39 cellular contexts compared by ENCODE assay signal in the genomic region with DNA sequence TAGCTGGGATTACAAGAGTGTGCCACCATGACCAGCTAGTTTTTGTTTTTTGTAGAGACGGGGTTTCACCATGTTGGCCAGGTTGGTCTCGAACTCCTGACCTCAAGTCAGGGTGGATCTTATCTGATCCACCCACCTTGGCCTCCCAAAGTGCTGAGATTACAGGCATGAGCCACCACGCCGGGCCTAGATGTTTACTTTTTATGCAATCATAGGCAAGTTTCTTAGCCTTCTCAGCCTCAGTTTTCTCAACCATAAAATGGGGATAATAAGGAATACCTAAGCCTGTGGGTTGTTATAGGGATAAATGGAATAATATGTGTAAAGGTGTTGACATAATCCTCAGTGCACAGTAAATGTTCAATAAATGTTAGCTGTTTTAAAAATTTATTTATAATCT. TPM values are rescaled to one million over a fixed set of nuclear protein-coding genes. Genes with fewer than 3 reads are reported as not detected.
"Had no signal": no experiment of that assay in that cellular context is flagged by ENCODE, and none has a peak within 500 bp of the region (broad histone marks: within the 10 kb centered on the region; RNA-seq: fewer than 3 reads in every experiment).

No MANE protein-coding gene starts in this region.

- H3K4me1 ChIP-seq: adrenal gland, ascending aorta, body of pancreas, breast epithelium had no signal

- H3K36me3 ChIP-seq: adrenal gland, ascending aorta, brain microvascular endothelial cell, breast epithelium, cardiac muscle cell had no signal

- ATAC-seq: activated naive CD4-positive, alpha-beta T cell treated with anti-CD3 and anti-CD28 coated beads, Interleukin-2, amount 50 U/mL, for 72 hours; activated naive CD8-positive, alpha-beta T cell treated with anti-CD3 and anti-CD28 coated beads, Interleukin-2, amount 50 U/mL, for 24 hours; activated T-cell treated with anti-CD3 and anti-CD28 coated beads, Interleukin-2, amount 50 U/mL, for 4 hours; activated T-cell treated with anti-CD3 and anti-CD28 coated beads, Interleukin-2, amount 50 U/mL, for 72 hours; activated T-helper 17 cell treated with anti-CD3 and anti-CD28 coated beads, Interleukin-2, amount 50 U/mL, for 72 hours; body of pancreas had no signal

- FAIRE-seq: astrocyte, bronchial epithelial cell had no signal

- H3K27ac ChIP-seq: adrenal gland, ascending aorta, body of pancreas, brain microvascular endothelial cell, breast epithelium, cardiac muscle cell had no signal

- H3K4me3 ChIP-seq: adrenal gland, ascending aorta, body of pancreas, breast epithelium, cardiac muscle cell had no signal

- DNase-seq: activated effector memory CD4-positive, alpha-beta T cell treated with anti-CD3 and anti-CD28 coated beads, Interleukin-2, amount 50 U/mL, for 16 hours; activated effector memory CD4-positive, alpha-beta T cell treated with Interleukin-2 at 50 U/mL for 16 hours; activated gamma-delta T cell; activated gamma-delta T cell treated with Interleukin-2 at 50 U/mL for 16 hours; activated naive CD4-positive, alpha-beta T cell; activated naive CD4-positive, alpha-beta T cell treated with anti-CD3 and anti-CD28 coated beads for 36 hours; activated naive CD4-positive, alpha-beta T cell treated with anti-CD3 and anti-CD28 coated beads, Interleukin-2, amount 10 ng/mL, durations not matched to agents 7 days and 5 days; activated naive CD4-positive, alpha-beta T cell treated with anti-CD3 and anti-CD28 coated beads, Interleukin-2, amount 50 U/mL, for 16 hours; activated naive CD4-positive, alpha-beta T cell treated with Interleukin-2 at 50 U/mL for 16 hours; activated naive CD8-positive, alpha-beta T cell treated with anti-CD3 and anti-CD28 coated beads for 36 hours; activated naive CD8-positive, alpha-beta T cell treated with anti-CD3 and anti-CD28 coated beads, Interleukin-2, amount 10 ng/mL, durations not matched to agents 7 days and 5 days; activated naive CD8-positive, alpha-beta T cell treated with anti-CD3 and anti-CD28 coated beads, Interleukin-2, amount 50 U/mL, for 24 hours; activated T-cell treated with anti-CD3 and anti-CD28 coated beads, Interleukin-2, amount 50 U/mL, for 24 hours; activated T-cell treated with anti-CD3 and anti-CD28 coated beads, Interleukin-2, amount 50 U/mL, for 4 hours; activated T-cell treated with anti-CD3 and anti-CD28 coated beads, Interleukin-2, amount 50 U/mL, for 48 hours; activated T-cell treated with anti-CD3 and anti-CD28 coated beads, Interleukin-2, amount 50 U/mL, for 72 hours; adrenal gland; amniotic stem cell; amygdala; anterior cingulate cortex; aorta; body of pancreas; brain microvascular endothelial cell; caudate nucleus; central memory CD4-positive, alpha-beta T cell; cerebellar nuclear complex had no signal

- H3K27me3 ChIP-seq: adrenal gland, ascending aorta, body of pancreas, breast epithelium, cardiac muscle cell had no signal

- H3K9me3 ChIP-seq: adrenal gland, ascending aorta, body of pancreas, breast epithelium had no signal

RNA-seq across cellular contexts. Expression of a gene that starts 9.8 kb away (rescaled TPM):
- total RNA-seq: activated naive CD4-positive, alpha-beta T cell treated with anti-CD3 and anti-CD28 coated beads for 36 hours; activated naive CD4-positive, alpha-beta T cell treated with anti-CD3 and anti-CD28 coated beads, Interleukin-2, amount 50 U/mL, for 72 hours; activated naive CD8-positive, alpha-beta T cell treated with anti-CD3 and anti-CD28 coated beads for 36 hours; activated naive CD8-positive, alpha-beta T cell treated with anti-CD3 and anti-CD28 coated beads, Interleukin-2, amount 10 ng/mL, durations not matched to agents 7 days and 5 days; activated T-cell treated with anti-CD3 and anti-CD28 coated beads, Interleukin-2, amount 50 U/mL, for 4 hours; activated T-cell treated with anti-CD3 and anti-CD28 coated beads, Interleukin-2, amount 50 U/mL, for 72 hours; activated T-helper 1 cell treated with anti-CD3 and anti-CD28 coated beads, Interleukin-12 subunit alpha, Interleukin-12 subunit beta, Interleukin-2, Interleukin-4 antibody, amounts not matched to agents 30 ng/mL and 10 ng/mL and 1 ng/mL, durations not matched to agents 14 hours and 24 hours and 36 hours; activated T-helper 17 cell treated with anti-CD3 and anti-CD28 coated beads, Interleukin-2, amount 50 U/mL, for 72 hours; activated T-helper 2 cell treated with anti-CD3 and anti-CD28 coated beads, Interferon-gamma antibody, Interleukin-2, Interleukin-4, amounts not matched to agents 10 μg/mL and 5 μg/mL and 100 μg/mL, durations not matched to agents 14 hours and 24 hours and 36 hours; adrenal gland; aorta; ascending aorta; astrocyte; body of pancreas; breast epithelium; bronchial epithelial cell; cardiac muscle cell; cardiac septum; cerebellum; chondrocyte had no signal
- polyA plus RNA-seq: adipose tissue, aorta, cardiac muscle cell had no signal
